9 cellular contexts compared by ENCODE assay signal in genomic region chr10:89342219-89342966, GRCh38.
A peak's percentile ranks its signal among the peaks of the same experiment; 100 is the strongest.
DNase-seq lines count a peak whose midpoint lies in the region; ATAC-seq and TF ChIP-seq lines count a peak whose summit lies in the region.
"Had no signal": no experiment of that assay in that cellular context is flagged by ENCODE, and none has a peak within 500 bp of the region (broad histone marks: within the 10 kb centered on the region; RNA-seq: fewer than 3 reads in every experiment).

No MANE protein-coding gene starts in this region.

- DNase-seq in amniotic epithelial cell (ENCODE audit: low read depth) (peak; percentile 86), head of caudate nucleus (peak; percentile 59 to 97 (median 88)), putamen (ENCODE audit: low spot score) (peak; percentile 95), NCI-H1105 treated with DMSO at 0.1 percent for 48 hours (lab: John Stamatoyannopoulos, UW) (no peak)
- DNase-seq: activated T-cell treated with anti-CD3 and anti-CD28 coated beads, Interleukin-2, amount 50 U/mL, for 1 hour had no signal

- ATAC-seq in GM21825 (IDR thresholded peaks at IDR 0.05; ENCODE audit: unreplicated experiment) (no peak), GM18907 (IDR thresholded peaks at IDR 0.05; ENCODE audit: unreplicated experiment) (no peak), GM19467 (IDR thresholded peaks at IDR 0.05; ENCODE audit: unreplicated experiment) (no peak)

- peak; percentile 47 for TF ChIP-seq POLR2A in GM18526 (IDR thresholded peaks at IDR 0.05; ENCODE audit: extremely low read depth, insufficient read length)

- intact Hi-C loops in head of caudate nucleus (cut with DNase I), result loop anchor here (2.0 kb wide), 1 partner anchor 32 kb away; no protein-coding TSS in a partner anchor
